ENCODE assay signal across 24 cellular contexts in genomic region chr7:148719753-148720152, GRCh38.
"Had no signal": no experiment of that assay in that cellular context is flagged by ENCODE, and none has a peak within 500 bp of the region (broad histone marks: within the 10 kb centered on the region; RNA-seq: fewer than 3 reads in every experiment).

No MANE protein-coding gene starts in this region.

- H3K9me3 Mint-ChIP-seq: activated CD4-positive, alpha-beta memory T cell treated with anti-CD3 and anti-CD28 coated beads, Interleukin-2, amount 10 ng/mL, durations not matched to agents 7 days and 5 days; activated T-cell treated with anti-CD3 and anti-CD28 coated beads, Interleukin-2, amount 50 U/mL, for 24 hours; activated T-helper 17 cell treated with anti-CD3 and anti-CD28 coated beads, Interleukin-2, amount 50 U/mL, for 72 hours; dendritic cell treated with granulocyte-macrophage colony-stimulating factor and Interleukin-4, amounts not matched to agents 40 ng/mL and 50 ng/mL, for 4 days; stimulated activated naive B cell treated with anti-CD40 and anti-IgM and Interleukin-4, amounts not matched to agents 10 μg/mL and 1 μg/mL and 100 μg/mL, for 72 hours had no signal

- ATAC-seq: activated CD4-positive, CD25-positive, alpha-beta regulatory T cell treated with anti-CD3 and anti-CD28 coated beads, Interleukin-2, amount 50 U/mL, for 24 hours; activated T-helper 17 cell treated with anti-CD3 and anti-CD28 coated beads, Interleukin-2, amount 50 U/mL, for 72 hours; foreskin keratinocyte; heart left ventricle; stimulated activated naive B cell treated with anti-CD40 and anti-IgM and Interleukin-4, amounts not matched to agents 10 μg/mL and 1 μg/mL and 100 μg/mL, for 72 hours had no signal

- H3K27me3 Mint-ChIP-seq: activated CD4-positive, alpha-beta memory T cell treated with anti-CD3 and anti-CD28 coated beads, Interleukin-2, amount 10 ng/mL, durations not matched to agents 7 days and 5 days; activated T-cell treated with anti-CD3 and anti-CD28 coated beads, Interleukin-2, amount 50 U/mL, for 24 hours; activated T-helper 17 cell treated with anti-CD3 and anti-CD28 coated beads, Interleukin-2, amount 50 U/mL, for 72 hours; dendritic cell treated with granulocyte-macrophage colony-stimulating factor and Interleukin-4, amounts not matched to agents 40 ng/mL and 50 ng/mL, for 4 days; progenitor cell of endocrine pancreas; stimulated activated naive B cell treated with anti-CD40 and anti-IgM and Interleukin-4, amounts not matched to agents 10 μg/mL and 1 μg/mL and 100 μg/mL, for 72 hours had no signal

- H3K9me3 ChIP-seq: esophagus muscularis mucosa, left ventricle myocardium inferior, ovary, suprapubic skin, tibial artery had no signal

- H3K4me3 Mint-ChIP-seq: activated CD4-positive, alpha-beta memory T cell treated with anti-CD3 and anti-CD28 coated beads, Interleukin-2, amount 10 ng/mL, durations not matched to agents 7 days and 5 days; activated T-cell treated with anti-CD3 and anti-CD28 coated beads, Interleukin-2, amount 50 U/mL, for 24 hours; activated T-helper 17 cell treated with anti-CD3 and anti-CD28 coated beads, Interleukin-2, amount 50 U/mL, for 72 hours; dendritic cell treated with granulocyte-macrophage colony-stimulating factor and Interleukin-4, amounts not matched to agents 40 ng/mL and 50 ng/mL, for 4 days; stimulated activated naive B cell treated with anti-CD40 and anti-IgM and Interleukin-4, amounts not matched to agents 10 μg/mL and 1 μg/mL and 100 μg/mL, for 72 hours had no signal

- DNase-seq: activated CD4-positive, alpha-beta memory T cell treated with anti-CD3 and anti-CD28 coated beads, Interleukin-2, amount 10 ng/mL, durations not matched to agents 7 days and 5 days; activated CD4-positive, alpha-beta T cell treated with anti-CD3 and anti-CD28 coated beads for 48 hours; activated CD8-positive, alpha-beta memory T cell treated with anti-CD3 and anti-CD28 coated beads, Interleukin-2, amount 50 U/mL, for 48 hours; activated gamma-delta T cell treated with Interleukin-2 at 50 U/mL for 16 hours; activated naive CD4-positive, alpha-beta T cell treated with anti-CD3 and anti-CD28 coated beads, Interleukin-2, amount 50 U/mL, for 16 hours; activated T-cell treated with anti-CD3 and anti-CD28 coated beads, Interleukin-2, amount 50 U/mL, for 24 hours; amniotic stem cell; central memory CD4-positive, alpha-beta T cell; foreskin keratinocyte; heart left ventricle; left ventricle myocardium inferior; mesendoderm; ovary; stimulated activated CD4-positive, alpha-beta T cell treated with anti-CD3 and anti-CD28 coated beads, Interleukin-1b, Interleukin-23, amount 100 ng/mL, for 48 hours; stimulated activated naive B cell treated with anti-CD40 and anti-IgM and Interleukin-4, amounts not matched to agents 10 μg/mL and 1 μg/mL and 100 μg/mL, for 72 hours; T-helper 1 cell; tibial artery; WERI-Rb-1 had no signal

- H3K27ac Mint-ChIP-seq: activated CD4-positive, alpha-beta memory T cell treated with anti-CD3 and anti-CD28 coated beads, Interleukin-2, amount 10 ng/mL, durations not matched to agents 7 days and 5 days; dendritic cell treated with granulocyte-macrophage colony-stimulating factor and Interleukin-4, amounts not matched to agents 40 ng/mL and 50 ng/mL, for 4 days; progenitor cell of endocrine pancreas had no signal
